1 cellular context compared by ENCODE assay signal in the genomic region with DNA sequence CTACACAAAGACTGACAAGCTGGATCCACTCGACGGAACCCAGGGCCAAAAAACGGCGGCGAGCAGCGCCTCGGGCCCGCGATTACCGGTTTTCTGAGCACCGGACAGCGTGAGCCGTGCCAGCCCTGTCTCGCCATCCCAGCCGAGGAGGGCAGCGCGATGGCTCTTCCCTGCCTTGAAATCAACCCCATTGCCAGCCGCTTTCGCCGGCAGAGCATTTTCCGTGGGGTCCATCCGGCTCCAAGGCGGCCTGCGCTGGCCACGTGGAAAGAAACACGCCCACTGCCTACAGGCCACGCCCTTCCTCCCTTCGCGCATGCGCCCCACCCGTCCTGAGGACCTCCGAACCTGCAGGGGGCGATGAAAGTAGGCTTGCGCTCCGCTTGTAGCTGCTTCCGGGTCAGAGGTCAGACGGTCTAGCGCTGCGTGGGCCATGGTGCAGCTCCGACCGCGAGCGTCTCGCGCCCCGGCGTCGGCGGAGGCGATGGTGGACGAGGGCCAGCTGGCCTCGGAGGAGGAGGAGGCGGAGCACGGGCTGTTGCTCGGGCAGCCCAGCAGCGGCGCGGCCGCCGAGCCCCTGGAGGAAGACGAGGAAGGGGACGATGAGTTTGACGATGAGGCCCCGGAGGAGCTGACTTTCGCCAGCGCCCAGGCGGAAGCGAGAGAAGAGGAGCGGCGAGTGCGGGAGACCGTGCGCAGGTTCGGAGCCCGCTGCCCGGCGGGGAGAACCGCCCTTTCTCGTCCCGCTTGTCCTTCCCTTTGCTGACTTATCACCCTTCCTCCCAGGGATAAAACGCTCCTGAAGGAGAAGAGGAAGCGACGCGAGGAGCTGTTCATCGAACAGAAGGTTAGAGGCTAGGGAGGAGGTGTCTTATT.
A peak's percentile ranks its signal among the peaks of the same experiment; 100 is the strongest.
TF ChIP-seq lines count a peak whose summit lies in the region.

A gene (plus strand): TSS at position 410 of the 876 bp plus-strand sequence. CDS start 24 bp downstream, at position 434.

TF ChIP-seq in HepG2, 621 proteins besides CTCF, POLR2A, EP300 and RAD21 (continued from another document and continues in another):
- TF ChIP-seq, protein P1, sequence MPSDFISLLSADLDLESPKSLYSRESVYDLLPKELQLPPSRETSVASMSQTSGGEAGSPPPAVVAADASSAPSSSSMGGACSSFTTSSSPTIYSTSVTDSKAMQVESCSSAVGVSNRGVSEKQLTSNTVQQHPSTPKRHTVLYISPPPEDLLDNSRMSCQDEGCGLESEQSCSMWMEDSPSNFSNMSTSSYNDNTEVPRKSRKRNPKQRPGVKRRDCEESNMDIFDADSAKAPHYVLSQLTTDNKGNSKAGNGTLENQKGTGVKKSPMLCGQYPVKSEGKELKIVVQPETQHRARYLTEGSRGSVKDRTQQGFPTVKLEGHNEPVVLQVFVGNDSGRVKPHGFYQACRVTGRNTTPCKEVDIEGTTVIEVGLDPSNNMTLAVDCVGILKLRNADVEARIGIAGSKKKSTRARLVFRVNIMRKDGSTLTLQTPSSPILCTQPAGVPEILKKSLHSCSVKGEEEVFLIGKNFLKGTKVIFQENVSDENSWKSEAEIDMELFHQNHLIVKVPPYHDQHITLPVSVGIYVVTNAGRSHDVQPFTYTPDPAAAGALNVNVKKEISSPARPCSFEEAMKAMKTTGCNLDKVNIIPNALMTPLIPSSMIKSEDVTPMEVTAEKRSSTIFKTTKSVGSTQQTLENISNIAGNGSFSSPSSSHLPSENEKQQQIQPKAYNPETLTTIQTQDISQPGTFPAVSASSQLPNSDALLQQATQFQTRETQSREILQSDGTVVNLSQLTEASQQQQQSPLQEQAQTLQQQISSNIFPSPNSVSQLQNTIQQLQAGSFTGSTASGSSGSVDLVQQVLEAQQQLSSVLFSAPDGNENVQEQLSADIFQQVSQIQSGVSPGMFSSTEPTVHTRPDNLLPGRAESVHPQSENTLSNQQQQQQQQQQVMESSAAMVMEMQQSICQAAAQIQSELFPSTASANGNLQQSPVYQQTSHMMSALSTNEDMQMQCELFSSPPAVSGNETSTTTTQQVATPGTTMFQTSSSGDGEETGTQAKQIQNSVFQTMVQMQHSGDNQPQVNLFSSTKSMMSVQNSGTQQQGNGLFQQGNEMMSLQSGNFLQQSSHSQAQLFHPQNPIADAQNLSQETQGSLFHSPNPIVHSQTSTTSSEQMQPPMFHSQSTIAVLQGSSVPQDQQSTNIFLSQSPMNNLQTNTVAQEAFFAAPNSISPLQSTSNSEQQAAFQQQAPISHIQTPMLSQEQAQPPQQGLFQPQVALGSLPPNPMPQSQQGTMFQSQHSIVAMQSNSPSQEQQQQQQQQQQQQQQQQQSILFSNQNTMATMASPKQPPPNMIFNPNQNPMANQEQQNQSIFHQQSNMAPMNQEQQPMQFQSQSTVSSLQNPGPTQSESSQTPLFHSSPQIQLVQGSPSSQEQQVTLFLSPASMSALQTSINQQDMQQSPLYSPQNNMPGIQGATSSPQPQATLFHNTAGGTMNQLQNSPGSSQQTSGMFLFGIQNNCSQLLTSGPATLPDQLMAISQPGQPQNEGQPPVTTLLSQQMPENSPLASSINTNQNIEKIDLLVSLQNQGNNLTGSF (CRISPR knock-in tag; IDR thresholded peaks at IDR 0.05): peak; percentile 81; the same call in 1 of the 2 replicates
- TF ChIP-seq CREM (IDR thresholded peaks at IDR 0.05): peak; percentile 60
- 0 out of 2 replicates have a peak, but pooled peaks have one; percentile 11 for TF ChIP-seq CREM (CRISPR knock-in tag; IDR thresholded peaks at IDR 0.05)
- TF ChIP-seq CREB1 (IDR thresholded peaks at IDR 0.05): peak; percentile 68
- TF ChIP-seq CREB1 (CRISPR knock-in tag; IDR thresholded peaks at IDR 0.05): peak; percentile 46; the same call in 1 of the 2 replicates
- peak; percentile 98 for TF ChIP-seq ZBTB38 (CRISPR knock-in tag; IDR thresholded peaks at IDR 0.05)
- TF ChIP-seq, protein P2, sequence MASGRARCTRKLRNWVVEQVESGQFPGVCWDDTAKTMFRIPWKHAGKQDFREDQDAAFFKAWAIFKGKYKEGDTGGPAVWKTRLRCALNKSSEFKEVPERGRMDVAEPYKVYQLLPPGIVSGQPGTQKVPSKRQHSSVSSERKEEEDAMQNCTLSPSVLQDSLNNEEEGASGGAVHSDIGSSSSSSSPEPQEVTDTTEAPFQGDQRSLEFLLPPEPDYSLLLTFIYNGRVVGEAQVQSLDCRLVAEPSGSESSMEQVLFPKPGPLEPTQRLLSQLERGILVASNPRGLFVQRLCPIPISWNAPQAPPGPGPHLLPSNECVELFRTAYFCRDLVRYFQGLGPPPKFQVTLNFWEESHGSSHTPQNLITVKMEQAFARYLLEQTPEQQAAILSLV (CRISPR knock-in tag; IDR thresholded peaks at IDR 0.05; ENCODE audit: borderline replicate concordance): peak; percentile 98
- TF ChIP-seq ZNF749 (CRISPR knock-in tag; IDR thresholded peaks at IDR 0.05; ENCODE audit: borderline replicate concordance): peak; percentile 98
- TF ChIP-seq ZBTB1 (CRISPR knock-in tag; IDR thresholded peaks at IDR 0.05; ENCODE audit: borderline replicate concordance): no peak
- TF ChIP-seq ZBTB8A (CRISPR knock-in tag; IDR thresholded peaks at IDR 0.05; ENCODE audit: borderline replicate concordance, low read depth): no peak
- peak; percentile 69; the same call in 1 of the 2 replicates for TF ChIP-seq SP2 (CRISPR knock-in tag; IDR thresholded peaks at IDR 0.05)
- TF ChIP-seq ZNF782 (CRISPR knock-in tag; IDR thresholded peaks at IDR 0.05; ENCODE audit: borderline replicate concordance): peak; percentile 93; the same call in 1 of the 2 replicates
- no peak for TF ChIP-seq ZNF317 (CRISPR knock-in tag; IDR thresholded peaks at IDR 0.05)
- TF ChIP-seq, protein P3, sequence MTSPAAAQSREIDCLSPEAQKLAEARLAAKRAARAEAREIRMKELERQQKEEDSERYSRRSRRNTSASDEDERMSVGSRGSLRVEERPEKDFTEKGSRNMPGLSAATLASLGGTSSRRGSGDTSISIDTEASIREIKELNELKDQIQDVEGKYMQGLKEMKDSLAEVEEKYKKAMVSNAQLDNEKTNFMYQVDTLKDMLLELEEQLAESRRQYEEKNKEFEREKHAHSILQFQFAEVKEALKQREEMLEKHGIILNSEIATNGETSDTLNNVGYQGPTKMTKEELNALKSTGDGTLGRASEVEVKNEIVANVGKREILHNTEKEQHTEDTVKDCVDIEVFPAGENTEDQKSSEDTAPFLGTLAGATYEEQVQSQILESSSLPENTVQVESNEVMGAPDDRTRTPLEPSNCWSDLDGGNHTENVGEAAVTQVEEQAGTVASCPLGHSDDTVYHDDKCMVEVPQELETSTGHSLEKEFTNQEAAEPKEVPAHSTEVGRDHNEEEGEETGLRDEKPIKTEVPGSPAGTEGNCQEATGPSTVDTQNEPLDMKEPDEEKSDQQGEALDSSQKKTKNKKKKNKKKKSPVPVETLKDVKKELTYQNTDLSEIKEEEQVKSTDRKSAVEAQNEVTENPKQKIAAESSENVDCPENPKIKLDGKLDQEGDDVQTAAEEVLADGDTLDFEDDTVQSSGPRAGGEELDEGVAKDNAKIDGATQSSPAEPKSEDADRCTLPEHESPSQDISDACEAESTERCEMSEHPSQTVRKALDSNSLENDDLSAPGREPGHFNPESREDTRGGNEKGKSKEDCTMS (CRISPR knock-in tag; conservative IDR thresholded peaks at IDR 0.05): no peak
- TF ChIP-seq KLF11 (CRISPR knock-in tag; IDR thresholded peaks at IDR 0.05): peak; percentile 78
- TF ChIP-seq NCOA2 (CRISPR knock-in tag; IDR thresholded peaks at IDR 0.05): peak; percentile 76; the same call in 1 of the 2 replicates
- TF ChIP-seq, protein P4, sequence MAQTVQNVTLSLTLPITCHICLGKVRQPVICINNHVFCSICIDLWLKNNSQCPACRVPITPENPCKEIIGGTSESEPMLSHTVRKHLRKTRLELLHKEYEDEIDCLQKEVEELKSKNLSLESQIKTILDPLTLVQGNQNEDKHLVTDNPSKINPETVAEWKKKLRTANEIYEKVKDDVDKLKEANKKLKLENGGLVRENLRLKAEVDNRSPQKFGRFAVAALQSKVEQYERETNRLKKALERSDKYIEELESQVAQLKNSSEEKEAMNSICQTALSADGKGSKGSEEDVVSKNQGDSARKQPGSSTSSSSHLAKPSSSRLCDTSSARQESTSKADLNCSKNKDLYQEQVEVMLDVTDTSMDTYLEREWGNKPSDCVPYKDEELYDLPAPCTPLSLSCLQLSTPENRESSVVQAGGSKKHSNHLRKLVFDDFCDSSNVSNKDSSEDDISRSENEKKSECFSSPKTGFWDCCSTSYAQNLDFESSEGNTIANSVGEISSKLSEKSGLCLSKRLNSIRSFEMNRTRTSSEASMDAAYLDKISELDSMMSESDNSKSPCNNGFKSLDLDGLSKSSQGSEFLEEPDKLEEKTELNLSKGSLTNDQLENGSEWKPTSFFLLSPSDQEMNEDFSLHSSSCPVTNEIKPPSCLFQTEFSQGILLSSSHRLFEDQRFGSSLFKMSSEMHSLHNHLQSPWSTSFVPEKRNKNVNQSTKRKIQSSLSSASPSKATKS (CRISPR knock-in tag; IDR thresholded peaks at IDR 0.05): 0 out of 2 replicates have a peak, but pooled peaks have one; percentile 21
- TF ChIP-seq, protein P5, sequence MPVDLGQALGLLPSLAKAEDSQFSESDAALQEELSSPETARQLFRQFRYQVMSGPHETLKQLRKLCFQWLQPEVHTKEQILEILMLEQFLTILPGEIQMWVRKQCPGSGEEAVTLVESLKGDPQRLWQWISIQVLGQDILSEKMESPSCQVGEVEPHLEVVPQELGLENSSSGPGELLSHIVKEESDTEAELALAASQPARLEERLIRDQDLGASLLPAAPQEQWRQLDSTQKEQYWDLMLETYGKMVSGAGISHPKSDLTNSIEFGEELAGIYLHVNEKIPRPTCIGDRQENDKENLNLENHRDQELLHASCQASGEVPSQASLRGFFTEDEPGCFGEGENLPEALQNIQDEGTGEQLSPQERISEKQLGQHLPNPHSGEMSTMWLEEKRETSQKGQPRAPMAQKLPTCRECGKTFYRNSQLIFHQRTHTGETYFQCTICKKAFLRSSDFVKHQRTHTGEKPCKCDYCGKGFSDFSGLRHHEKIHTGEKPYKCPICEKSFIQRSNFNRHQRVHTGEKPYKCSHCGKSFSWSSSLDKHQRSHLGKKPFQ (CRISPR knock-in tag; IDR thresholded peaks at IDR 0.05; ENCODE audit: insufficient replicate concordance): peak; percentile 97
- peak; percentile 93 for TF ChIP-seq ZNF616 (CRISPR knock-in tag; IDR thresholded peaks at IDR 0.05; ENCODE audit: low read depth)
- TF ChIP-seq FIP1L1 (IDR thresholded peaks at IDR 0.05; ENCODE audit: borderline replicate concordance, insufficient read depth, low read depth, low read length): no peak; the same call in 1 of the 2 replicates
- TF ChIP-seq ZNF563 (CRISPR knock-in tag; IDR thresholded peaks at IDR 0.05): peak; percentile 95
- TF ChIP-seq GABPA (IDR thresholded peaks at IDR 0.05; ENCODE audit: low read depth, low read length): peak; percentile 86
- TF ChIP-seq GABPA (CRISPR knock-in tag; IDR thresholded peaks at IDR 0.05; ENCODE audit: low read depth): peak; percentile 96
- peak; percentile 100 for TF ChIP-seq NR2C2 (CRISPR knock-in tag; IDR thresholded peaks at IDR 0.05; ENCODE audit: borderline replicate concordance)
- TF ChIP-seq, protein P6, sequence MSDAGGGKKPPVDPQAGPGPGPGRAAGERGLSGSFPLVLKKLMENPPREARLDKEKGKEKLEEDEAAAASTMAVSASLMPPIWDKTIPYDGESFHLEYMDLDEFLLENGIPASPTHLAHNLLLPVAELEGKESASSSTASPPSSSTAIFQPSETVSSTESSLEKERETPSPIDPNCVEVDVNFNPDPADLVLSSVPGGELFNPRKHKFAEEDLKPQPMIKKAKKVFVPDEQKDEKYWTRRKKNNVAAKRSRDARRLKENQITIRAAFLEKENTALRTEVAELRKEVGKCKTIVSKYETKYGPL (CRISPR knock-in tag; IDR thresholded peaks at IDR 0.05): no peak
- TF ChIP-seq FOXO1 (CRISPR knock-in tag; IDR thresholded peaks at IDR 0.05): peak; percentile 86
- TF ChIP-seq ARHGAP35 (CRISPR knock-in tag; IDR thresholded peaks at IDR 0.05; ENCODE audit: borderline replicate concordance): peak; percentile 96
- TF ChIP-seq ZFP1 (CRISPR knock-in tag; IDR thresholded peaks at IDR 0.05): peak; percentile 79; the same call in 1 of the 2 replicates
- TF ChIP-seq NPAS2 (CRISPR knock-in tag; IDR thresholded peaks at IDR 0.05; ENCODE audit: borderline replicate concordance): peak; percentile 36; the same call in 1 of the 2 replicates
- peak; percentile 73; the same call in 1 of the 2 replicates for TF ChIP-seq ZNF570 (CRISPR knock-in tag; IDR thresholded peaks at IDR 0.05; ENCODE audit: borderline replicate concordance)
- TF ChIP-seq MLLT10 (CRISPR knock-in tag; IDR thresholded peaks at IDR 0.05): no peak
- no peak for TF ChIP-seq ZFP62 (CRISPR knock-in tag; IDR thresholded peaks at IDR 0.05)
- TF ChIP-seq HDAC2 (CRISPR knock-in tag; IDR thresholded peaks at IDR 0.05): peak; percentile 95
- TF ChIP-seq ETV5 (CRISPR knock-in tag; IDR thresholded peaks at IDR 0.05; ENCODE audit: borderline replicate concordance): peak; percentile 93
- no peak for TF ChIP-seq RAD51 (IDR thresholded peaks at IDR 0.05; ENCODE audit: borderline replicate concordance)
- peak; percentile 79; the same call in 1 of the 2 replicates for TF ChIP-seq KDM1A (CRISPR knock-in tag; IDR thresholded peaks at IDR 0.05)
- peak; percentile 96 for TF ChIP-seq ZNF589 (CRISPR knock-in tag; conservative IDR thresholded peaks at IDR 0.05)
- TF ChIP-seq, protein P7, sequence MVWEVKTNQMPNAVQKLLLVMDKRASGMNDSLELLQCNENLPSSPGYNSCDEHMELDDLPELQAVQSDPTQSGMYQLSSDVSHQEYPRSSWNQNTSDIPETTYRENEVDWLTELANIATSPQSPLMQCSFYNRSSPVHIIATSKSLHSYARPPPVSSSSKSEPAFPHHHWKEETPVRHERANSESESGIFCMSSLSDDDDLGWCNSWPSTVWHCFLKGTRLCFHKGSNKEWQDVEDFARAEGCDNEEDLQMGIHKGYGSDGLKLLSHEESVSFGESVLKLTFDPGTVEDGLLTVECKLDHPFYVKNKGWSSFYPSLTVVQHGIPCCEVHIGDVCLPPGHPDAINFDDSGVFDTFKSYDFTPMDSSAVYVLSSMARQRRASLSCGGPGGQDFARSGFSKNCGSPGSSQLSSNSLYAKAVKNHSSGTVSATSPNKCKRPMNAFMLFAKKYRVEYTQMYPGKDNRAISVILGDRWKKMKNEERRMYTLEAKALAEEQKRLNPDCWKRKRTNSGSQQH (CRISPR knock-in tag; IDR thresholded peaks at IDR 0.05; ENCODE audit: low read depth): peak; percentile 99; the same call in 1 of the 2 replicates
- peak; percentile 94 for TF ChIP-seq ZKSCAN8 (CRISPR knock-in tag; IDR thresholded peaks at IDR 0.05; ENCODE audit: borderline replicate concordance)
- peak; percentile 97 for TF ChIP-seq KDM5A (IDR thresholded peaks at IDR 0.05; ENCODE audit: borderline replicate concordance, low read length)
- TF ChIP-seq, protein P8, sequence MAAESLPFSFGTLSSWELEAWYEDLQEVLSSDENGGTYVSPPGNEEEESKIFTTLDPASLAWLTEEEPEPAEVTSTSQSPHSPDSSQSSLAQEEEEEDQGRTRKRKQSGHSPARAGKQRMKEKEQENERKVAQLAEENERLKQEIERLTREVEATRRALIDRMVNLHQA (CRISPR knock-in tag; IDR thresholded peaks at IDR 0.05): no peak; the same call in 1 of the 2 replicates
- peak; percentile 67; the same call in 1 of the 2 replicates for TF ChIP-seq HIVEP1 (CRISPR knock-in tag; IDR thresholded peaks at IDR 0.05)
- peak; percentile 97 for TF ChIP-seq SRSF1 (optimal IDR thresholded peaks at IDR 0.05; ENCODE audit: low read depth, low read length)
- peak; percentile 99 for TF ChIP-seq ZMAT3 (CRISPR knock-in tag; conservative IDR thresholded peaks at IDR 0.05)
- peak; percentile 27; the same call in 1 of the 2 replicates for TF ChIP-seq HMG20A (CRISPR knock-in tag; IDR thresholded peaks at IDR 0.05; ENCODE audit: borderline replicate concordance)
- peak; percentile 98 for TF ChIP-seq PHF20 (CRISPR knock-in tag; IDR thresholded peaks at IDR 0.05)
